8 cellular contexts compared by ENCODE assay signal in the genomic region with DNA sequence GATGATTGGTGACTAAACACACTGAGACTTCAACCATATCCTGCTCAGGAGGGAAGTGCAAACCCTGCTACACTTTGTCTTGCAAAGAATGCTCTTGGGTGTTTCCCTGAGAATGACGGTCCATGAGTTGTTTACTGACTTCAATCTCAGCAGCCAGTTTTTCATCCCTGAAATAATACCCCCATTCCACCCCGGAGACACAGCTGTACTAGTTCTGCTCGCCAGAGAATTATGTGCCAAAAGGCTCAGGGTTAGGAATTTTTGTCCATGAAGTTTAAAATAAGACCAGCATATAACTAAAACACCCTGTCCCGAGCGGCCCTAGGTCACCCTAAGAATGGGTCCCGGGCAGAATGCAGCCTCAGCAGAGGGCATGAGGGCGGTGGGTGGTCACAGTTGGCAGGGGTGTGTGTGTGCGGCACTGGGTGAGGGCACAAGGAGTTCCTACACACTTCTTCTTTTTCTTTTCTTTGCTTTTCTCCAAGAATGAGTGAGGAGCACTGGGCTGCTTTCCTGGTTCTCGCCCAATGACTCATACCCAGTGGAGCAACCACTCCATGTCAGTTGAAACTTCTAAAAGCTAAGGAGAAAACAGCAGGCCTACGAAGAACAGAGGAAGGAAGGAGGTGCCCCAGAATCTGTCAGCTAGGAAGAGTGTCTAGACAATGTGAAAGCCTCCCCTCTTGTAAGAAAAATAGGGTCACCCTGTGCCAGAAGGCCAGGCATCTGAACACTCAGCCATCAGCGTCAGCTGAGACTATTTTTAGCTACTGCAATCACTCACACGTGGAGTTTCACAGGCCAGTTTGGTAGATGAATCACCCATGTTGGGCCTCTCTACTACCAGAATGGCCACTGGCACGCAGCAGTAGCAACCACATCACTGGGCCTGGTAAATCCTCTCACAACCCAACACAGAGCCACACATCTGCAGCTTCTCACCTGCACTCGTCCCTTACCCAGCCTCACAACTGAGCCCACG.
A peak's percentile ranks its signal among the peaks of the same experiment; 100 is the strongest.
DNase-seq lines count a peak whose midpoint lies in the region; ATAC-seq, FAIRE-seq and TF ChIP-seq lines count a peak whose summit lies in the region.

No MANE protein-coding gene starts in this region.

- in situ Hi-C loops in astrocyte of the cerebellum (cut with HindIII; ENCODE audit: low sequenced_read_pairs): no loop called here

- no peak overlapping the region for H3K4me3 ChIP-seq in astrocyte of the cerebellum (ENCODE audit: low read depth, low read length)

- ATAC-seq in GM21390 (IDR thresholded peaks at IDR 0.05; ENCODE audit: unreplicated experiment) (peak; percentile 90), HG03558 (IDR thresholded peaks at IDR 0.05; ENCODE audit: extremely low read depth, unreplicated experiment) (peak; percentile 95), left colon (peak; percentile 19)

- FAIRE-seq in urothelium cell line (lab: Jason Lieb, UNC): peak; percentile 89

- intact Hi-C loops in left colon (cut with DNase I, micrococcal nuclease): no loop called here

- DNase-seq in AML-193 (lab: John Stamatoyannopoulos, UW) (peak; percentile 68 to 84), astrocyte of the cerebellum (ENCODE audit: low read depth) (peak; percentile 94), left colon (peak in 1 of 2 donors; percentile 61), urothelium cell line (ENCODE audit: low spot score) (peak; percentile 86), DMS153 (lab: John Stamatoyannopoulos, UW) (no peak), NCI-H82 (lab: John Stamatoyannopoulos, UW) (no peak)

- TF ChIP-seq CTCF in astrocyte of the cerebellum (IDR thresholded peaks at IDR 0.05; ENCODE audit: low read depth, low read length, missing control alignments): no peak

Comparison
In these comparisons a context has a peak if more than half of its experiments do, and no peak if none do; other contexts are left out.
1. DNase-seq: peak in AML-193 (2 of 2), astrocyte of the cerebellum (single experiment) and urothelium cell line (single experiment); none in DMS153 (single experiment) and NCI-H82 (single experiment).
2. ATAC-seq: peak in every context shown above with its lines; median percentile 95 in HG03558; 90 in GM21390; 19 in left colon.